ENCODE assay signal across 8 cellular contexts in the genomic region with DNA sequence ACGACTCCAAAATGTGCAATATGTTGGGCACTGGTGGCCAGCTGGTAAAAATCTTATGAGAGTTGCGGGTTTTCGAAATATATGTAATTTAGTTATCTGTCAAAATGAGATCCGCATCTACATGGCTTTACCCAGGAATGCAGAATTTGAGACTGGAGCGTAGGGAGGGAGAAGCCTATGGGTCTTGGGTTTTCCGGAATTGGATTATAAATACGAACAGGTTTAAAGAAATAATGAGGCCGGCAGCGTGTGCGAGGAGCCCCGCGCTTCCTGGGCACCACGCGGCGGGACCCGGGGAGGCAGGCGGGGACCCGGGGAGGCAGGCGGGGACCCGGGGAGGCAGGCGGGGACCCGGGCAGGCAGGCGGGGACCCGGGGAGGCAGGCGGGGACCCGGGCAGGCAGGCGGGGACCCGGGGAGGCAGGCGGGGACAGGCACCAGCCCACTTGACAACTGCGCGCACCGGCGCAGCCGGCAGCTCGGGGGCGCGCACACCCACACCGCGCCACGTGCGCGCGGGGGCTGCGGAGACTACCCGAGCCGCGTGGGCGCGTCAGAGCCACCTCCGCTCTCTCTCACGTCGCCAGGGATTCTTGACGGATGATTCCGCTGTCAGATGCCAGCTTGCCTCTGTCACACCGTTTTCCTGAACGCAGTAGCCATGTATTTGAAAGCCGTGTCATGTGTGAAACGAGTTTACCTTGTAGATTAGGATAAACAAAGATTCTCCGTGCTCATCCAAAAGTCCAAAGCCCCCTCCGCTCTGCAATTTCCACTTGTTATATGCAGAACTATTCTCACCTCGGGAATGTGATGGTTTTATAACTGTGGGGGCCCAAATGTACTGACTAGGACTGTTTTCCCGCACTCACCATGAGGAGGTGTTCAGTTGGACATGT. TPM values are rescaled to one million over a fixed set of nuclear protein-coding genes. Genes with fewer than 3 reads are reported as not detected.
DNase-seq lines count a peak whose midpoint lies in the region; ATAC-seq and TF ChIP-seq lines count a peak whose summit lies in the region.

No MANE protein-coding gene starts in this region.

- no peaks in the 10 kb centered on the region for H3K79me2 ChIP-seq in MM.1S (ENCODE audit: low read length)

- H3K27me3 Mint-ChIP-seq in brain (peaks cover 16% of the 10 kb centered on the region), immature natural killer cell (ENCODE audit: low read depth in 3 of 3) (peaks cover 0 to 6% (median 2%) of the 10 kb centered on the region in 3 donors)

- H3K27ac ChIP-seq in MM.1S (ENCODE audit: low read length) = no peak overlapping the region

- ATAC-seq in GM21717 (IDR thresholded peaks at IDR 0.05; ENCODE audit: unreplicated experiment) = peak; percentile 55
- ATAC-seq in GM18861 (IDR thresholded peaks at IDR 0.05; ENCODE audit: unreplicated experiment) = no peak

- H3K4me1 ChIP-seq in MM.1S (ENCODE audit: low read length) = peaks cover 6% of the 10 kb centered on the region

- no peaks in the 10 kb centered on the region for H3K9me2 ChIP-seq in MM.1S (replicated peaks; ENCODE audit: insufficient read depth, low read length)

- H3F3A ChIP-seq in MM.1S (ENCODE audit: insufficient read depth, low read length) = no peaks in the 10 kb centered on the region

- H3K36me3 Mint-ChIP-seq in brain = no peaks in the 10 kb centered on the region
- H3K36me3 Mint-ChIP-seq in immature natural killer cell = no peaks in the 10 kb centered on the region

- peak overlapping the region; percentile 13; the same call in 1 of the 2 replicates for H3K9ac ChIP-seq in MM.1S (ENCODE audit: low read length)

- no peaks in the 10 kb centered on the region; the same call in 1 of the 2 replicates for H3K27me3 ChIP-seq in MM.1S (replicated peaks; ENCODE audit: insufficient read depth, low read length)

- H3K4me3 Mint-ChIP-seq in brain = peak overlapping the region; percentile 88 to 93 (median 91)
- peak overlapping the region; percentile 87 to 97 (median 89) for H3K4me3 Mint-ChIP-seq in immature natural killer cell

- TF ChIP-seq CTCF in MM.1S (IDR thresholded peaks at IDR 0.05; ENCODE audit: low read length) (no peak), brain (conservative IDR thresholded peaks at IDR 0.05) (no peak)

- H3K27ac Mint-ChIP-seq in brain (peak overlapping the region in 4 of 5 experiments; percentile 66 to 95 (median 92)), immature natural killer cell (peak overlapping the region in 5 of 6 donors; percentile 49 to 79 (median 72))

- DNase-seq in DMS 273 (lab: John Stamatoyannopoulos, UW; ENCODE audit: unreplicated experiment) = peak; percentile 81
- DNase-seq in MM.1S = peak; percentile 28
- DNase-seq in UCSD-AML1 (lab: John Stamatoyannopoulos, UW; ENCODE audit: unreplicated experiment) = peak; percentile 33
- peak; percentile 69 to 75 (median 72) for DNase-seq in immature natural killer cell
- DNase-seq in stimulated activated CD4-positive, alpha-beta T cell treated with anti-CD3 and anti-CD28 coated beads, Interleukin-12 subunit alpha, Interleukin-12 subunit beta, amount 100 ng/mL, for 48 hours (ENCODE audit: low read depth in 2 of 3, low spot score in 1 of 3) = peak; percentile 12 to 39 (median 16)

- H3K9me3 Mint-ChIP-seq in brain (peaks cover 0 to 3% (median 0%) of the 10 kb centered on the region in 5 experiments), immature natural killer cell (no peaks in the 10 kb centered on the region)

- H3K4me2 ChIP-seq in MM.1S (ENCODE audit: low read depth, low read length) = peak overlapping the region; percentile 70

- peak overlapping the region; percentile 55 for H2AFZ ChIP-seq in MM.1S (ENCODE audit: low read length)

- H3K9me3 ChIP-seq in MM.1S (replicated peaks; ENCODE audit: insufficient read depth, low read length) = no peaks in the 10 kb centered on the region

- H3K4me1 Mint-ChIP-seq in brain (peaks cover 25% of the 10 kb centered on the region), immature natural killer cell (peaks cover 10 to 17% of the 10 kb centered on the region in 2 donors)

- H4K20me1 ChIP-seq in MM.1S (ENCODE audit: insufficient read depth, low read length) = no peaks in the 10 kb centered on the region

- peak overlapping the region; percentile 55 for H3K4me3 ChIP-seq in MM.1S (ENCODE audit: low read length)

- no peaks in the 10 kb centered on the region for H3K36me3 ChIP-seq in MM.1S (replicated peaks; ENCODE audit: insufficient read depth, low read length)

RNA-seq across cellular contexts. Expression of a gene that starts 54.3 kb away (rescaled TPM):
- 461 TPM for polyA plus RNA-seq in brain (ENCODE audit: insufficient read depth, low read depth, low replicate concordance)
- polyA plus RNA-seq in immature natural killer cell = 100 to 1,000 TPM; 110 to 398 (median 137) TPM

Comparison
In these comparisons a context has a peak if more than half of its experiments do, and no peak if none do; other contexts are left out.
1. DNase-seq: peak in every context shown above with its lines; median percentile 81 in DMS 273; 72 in immature natural killer cell; 33 in UCSD-AML1; 28 in MM.1S; 16 in stimulated activated CD4-positive, alpha-beta T cell treated with anti-CD3 and anti-CD28 coated beads, Interleukin-12 subunit alpha, Interleukin-12 subunit beta, amount 100 ng/mL, for 48 hours.